ENCODE assay signal across 4 cellular contexts in genomic region chr14:24491586-24492408, GRCh38. TPM values are rescaled to one million over a fixed set of nuclear protein-coding genes. Genes with fewer than 3 reads are reported as not detected.
"Had no signal": no experiment of that assay in that cellular context is flagged by ENCODE, and none has a peak within 500 bp of the region (broad histone marks: within the 10 kb centered on the region; RNA-seq: fewer than 3 reads in every experiment).

No MANE protein-coding gene starts in this region.

RNA-seq across cellular contexts. Expression of gene CMA1, which starts 16.3 kb away (rescaled TPM):
- total RNA-seq: SK-MEL-5; T-cell; T-helper 2 cell treated with Interferon-gamma antibody and Interleukin-4, amounts not matched to agents 100 ng/mL and 5 ng/mL, for 36 hours had no signal
- polyA plus RNA-seq: SK-N-SH had no signal
